ENCODE assay signal across 23 cellular contexts in genomic region chr11:34030386-34030785, GRCh38.
"Had no signal": no experiment of that assay in that cellular context is flagged by ENCODE, and none has a peak within 500 bp of the region (broad histone marks: within the 10 kb centered on the region; RNA-seq: fewer than 3 reads in every experiment).

No MANE protein-coding gene starts in this region.

- H3K4me1 ChIP-seq: testis, upper lobe of right lung had no signal

- DNase-seq: activated CD4-positive, alpha-beta T cell treated with anti-CD3 and anti-CD28 coated beads, Interleukin-2, amount 50 U/mL, for 1 hour; activated CD4-positive, CD25-positive, alpha-beta regulatory T cell treated with anti-CD3 and anti-CD28 coated beads, Interleukin-2, amount 50 U/mL, for 72 hours; activated CD8-positive, alpha-beta memory T cell treated with anti-CD3 and anti-CD28 coated beads, Interleukin-2, amount 50 U/mL, for 4 hours; activated naive CD4-positive, alpha-beta T cell treated with anti-CD3 and anti-CD28 coated beads for 36 hours; activated T-cell treated with anti-CD3 and anti-CD28 coated beads, Interleukin-2, amount 50 U/mL, for 4 hours; anterior cingulate cortex; effector memory CD4-positive, alpha-beta T cell; foreskin melanocyte; hypothalamus; kidney; left lung; mucosa of descending colon; naive B cell; ovary; stimulated activated CD4-positive, alpha-beta T cell treated with anti-CD3 and anti-CD28 coated beads, Interleukin-4, amount 100 ng/mL, for 24 hours; stomach; T-helper 17 cell; testis; upper lobe of right lung had no signal

- H3K4me3 ChIP-seq: left lung, mucosa of descending colon, ovary, smooth muscle cell, stomach, testis, upper lobe of right lung had no signal

- H3K27me3 ChIP-seq: left lung, ovary, stomach, testis, upper lobe of right lung had no signal

- H3K27ac ChIP-seq: left lung, ovary, testis, upper lobe of right lung, VCaP had no signal

- ATAC-seq: activated T-cell treated with anti-CD3 and anti-CD28 coated beads, Interleukin-2, amount 50 U/mL, for 4 hours; left lung; mucosa of descending colon; sciatic nerve; stimulated activated effector memory CD8-positive, alpha-beta T cell treated with anti-CD3 and anti-CD28 coated beads, Interleukin-12 subunit alpha, Interleukin-12 subunit beta, amount 100 ng/mL, for 72 hours; T-helper 17 cell; upper lobe of right lung had no signal

- H3K36me3 ChIP-seq: left lung, ovary, stomach, upper lobe of right lung had no signal

- H3K9me3 ChIP-seq: left lung, mucosa of descending colon, ovary, stomach, testis, upper lobe of right lung had no signal
